27 cellular contexts compared by ENCODE assay signal in genomic region chr14:23252006-23252405, GRCh38. TPM values are rescaled to one million over a fixed set of nuclear protein-coding genes. Genes with fewer than 3 reads are reported as not detected.
"Had no signal": no experiment of that assay in that cellular context is flagged by ENCODE, and none has a peak within 500 bp of the region (broad histone marks: within the 10 kb centered on the region; RNA-seq: fewer than 3 reads in every experiment).

No MANE protein-coding gene starts in this region.

- H3K9me3 ChIP-seq: heart left ventricle, pancreas, right lobe of liver, transverse colon, vagina had no signal

- H3K27ac Mint-ChIP-seq: activated T-cell treated with anti-CD3 and anti-CD28 coated beads, Interleukin-2, amount 50 U/mL, for 72 hours; dendritic cell treated with granulocyte-macrophage colony-stimulating factor and Interleukin-4, amounts not matched to agents 40 ng/mL and 50 ng/mL, for 4 days; naive thymus-derived CD8-positive, alpha-beta T cell; stimulated activated naive CD8-positive, alpha-beta T cell treated with anti-CD3 and anti-CD28 coated beads, Interleukin-15, Interleukin-2, amounts not matched to agents 100 ng/mL and 50 ng/mL, for 24 hours had no signal

- H3K4me3 ChIP-seq: heart left ventricle, pancreas, right lobe of liver, transverse colon, vagina had no signal

- H3K4me1 ChIP-seq: heart left ventricle, right lobe of liver, transverse colon, vagina had no signal

- H3K36me3 Mint-ChIP-seq: naive thymus-derived CD8-positive, alpha-beta T cell had no signal

- DNase-seq: activated CD4-positive, alpha-beta T cell treated with anti-CD3 and anti-CD28 coated beads for 1 hour; activated CD8-positive, alpha-beta memory T cell treated with anti-CD3 and anti-CD28 coated beads for 24 hours; activated CD8-positive, alpha-beta memory T cell treated with anti-CD3 and anti-CD28 coated beads, Interleukin-2, amount 50 U/mL, for 48 hours; activated effector memory CD4-positive, alpha-beta T cell treated with anti-CD3 and anti-CD28 coated beads, Interleukin-2, amount 50 U/mL, for 16 hours; activated naive CD4-positive, alpha-beta T cell treated with anti-CD3 and anti-CD28 coated beads, Interleukin-2, amount 50 U/mL, for 16 hours; activated T-cell treated with anti-CD3 and anti-CD28 coated beads, Interleukin-2, amount 50 U/mL, for 72 hours; effector CD8-positive, alpha-beta T cell; heart left ventricle; left ventricle myocardium superior; naive thymus-derived CD8-positive, alpha-beta T cell; pancreas; right lobe of liver; small intestine; stimulated activated CD4-positive, alpha-beta T cell treated with anti-CD3 and anti-CD28 coated beads, Interleukin-15, amount 100 ng/mL, for 24 hours; stimulated activated CD4-positive, alpha-beta T cell treated with anti-CD3 and anti-CD28 coated beads, Interleukin-2, amount 100 ng/mL, for 48 hours; T-helper 2 cell; transverse colon had no signal

- H3K27me3 Mint-ChIP-seq: dendritic cell treated with granulocyte-macrophage colony-stimulating factor and Interleukin-4, amounts not matched to agents 40 ng/mL and 50 ng/mL, for 4 days had no signal

- H3K4me3 Mint-ChIP-seq: activated T-cell treated with anti-CD3 and anti-CD28 coated beads, Interleukin-2, amount 50 U/mL, for 72 hours; dendritic cell treated with granulocyte-macrophage colony-stimulating factor and Interleukin-4, amounts not matched to agents 40 ng/mL and 50 ng/mL, for 4 days; naive thymus-derived CD8-positive, alpha-beta T cell; stimulated activated naive CD8-positive, alpha-beta T cell treated with anti-CD3 and anti-CD28 coated beads, Interleukin-15, Interleukin-2, amounts not matched to agents 100 ng/mL and 50 ng/mL, for 24 hours had no signal

- H3K9me3 Mint-ChIP-seq: activated T-cell treated with anti-CD3 and anti-CD28 coated beads, Interleukin-2, amount 50 U/mL, for 72 hours; dendritic cell treated with granulocyte-macrophage colony-stimulating factor and Interleukin-4, amounts not matched to agents 40 ng/mL and 50 ng/mL, for 4 days; naive thymus-derived CD8-positive, alpha-beta T cell; stimulated activated naive CD8-positive, alpha-beta T cell treated with anti-CD3 and anti-CD28 coated beads, Interleukin-15, Interleukin-2, amounts not matched to agents 100 ng/mL and 50 ng/mL, for 24 hours had no signal

- H3K27me3 ChIP-seq: pancreas, right lobe of liver, vagina had no signal

- H3K36me3 ChIP-seq: heart left ventricle, pancreas, right lobe of liver, transverse colon, vagina had no signal

- H3K4me1 Mint-ChIP-seq: naive thymus-derived CD8-positive, alpha-beta T cell had no signal

- ATAC-seq: activated T-cell treated with anti-CD3 and anti-CD28 coated beads, Interleukin-2, amount 50 U/mL, for 72 hours; heart left ventricle; left ventricle myocardium superior; naive thymus-derived CD8-positive, alpha-beta T cell; pancreas; right lobe of liver had no signal

- H3K27ac ChIP-seq: heart left ventricle, pancreas, right lobe of liver, transverse colon, vagina, VCaP had no signal

RNA-seq across cellular contexts. Expression of gene RNF212B, which starts 14.3 kb away (rescaled TPM):
- total RNA-seq: activated T-cell treated with anti-CD3 and anti-CD28 coated beads, Interleukin-2, amount 50 U/mL, for 72 hours; astrocyte; cerebellum; epithelial cell of proximal tubule; frontal cortex; heart left ventricle; kidney epithelial cell; left ventricle myocardium superior; mesenteric fat pad; naive thymus-derived CD8-positive, alpha-beta T cell; transverse colon; vagina had no signal
- polyA plus RNA-seq: heart left ventricle; naive thymus-derived CD8-positive, alpha-beta T cell; pancreas had no signal

RNA-seq across cellular contexts. Expression of gene BCL2L2, which starts 54.6 kb away (rescaled TPM):
- polyA plus RNA-seq: naive thymus-derived CD8-positive, alpha-beta T cell had no signal
